In the genomic region with DNA sequence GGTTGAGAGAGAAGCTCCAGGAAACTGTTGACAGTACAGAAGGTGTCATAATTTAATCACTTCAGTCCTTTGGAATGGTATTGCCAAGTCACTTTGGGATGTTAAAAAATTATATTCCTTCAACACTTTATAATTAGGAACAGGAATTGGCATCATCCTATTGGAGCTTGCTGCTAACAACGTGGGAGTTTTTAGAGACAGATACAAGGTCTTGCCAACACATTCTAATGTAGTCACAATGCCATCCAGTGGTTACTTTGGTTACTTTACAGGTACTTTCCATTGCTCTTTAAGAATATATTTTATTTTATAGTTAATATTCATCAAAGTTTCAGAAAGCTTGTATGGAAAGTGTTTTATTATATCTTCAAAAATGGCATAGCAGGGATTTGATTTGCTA, we compare ENCODE assay signal across 8 cellular contexts.
A peak's percentile ranks its signal among the peaks of the same experiment; 100 is the strongest.
DNase-seq lines count a peak whose midpoint lies in the region; ATAC-seq and TF ChIP-seq lines count a peak whose summit lies in the region.

No MANE protein-coding gene starts in this region.

- H3K27me3 Mint-ChIP-seq in CD4-positive, alpha-beta T cell: no peaks in the 10 kb centered on the region

- ATAC-seq in HG02973 (IDR thresholded peaks at IDR 0.05; ENCODE audit: unreplicated experiment) (peak; percentile 71), PC-3 (peak; percentile 83), omental fat pad (ENCODE audit: low FRiP score) (no peak)
- ATAC-seq in CD4-positive, alpha-beta T cell (ENCODE audit: poor library complexity): no peak

- H3K9me3 Mint-ChIP-seq in CD4-positive, alpha-beta T cell: peaks cover 10% of the 10 kb centered on the region

- H2AFZ ChIP-seq in PC-3 (ENCODE audit: low read length) (no peak overlapping the region), hepatocyte (no peak overlapping the region)

- H4K20me1 ChIP-seq in PC-3 (ENCODE audit: low read length) (no peaks in the 10 kb centered on the region), hepatocyte (ENCODE audit: insufficient read depth, poor library complexity, severe bottlenecking) (no peaks in the 10 kb centered on the region)

- H3K27ac ChIP-seq in PC-3 (ENCODE audit: low read length) (no peak overlapping the region), hepatocyte (no peak overlapping the region)
- H3K27ac ChIP-seq in CD4-positive, alpha-beta T cell (ENCODE audit: low read depth, low read length): no peak overlapping the region

- WGBS in hepatocyte (ENCODE audit: low lambda C conversion rate, missing lambda C conversion rate): 10% methylated on average over 1 of the region's 1 CpG

- BruUV-seq in PC-3 (replicated peaks; lab: Mats Ljungman, UMichigan): no TSS peak

- H3K9ac ChIP-seq in PC-3 (ENCODE audit: low read length): no peak overlapping the region

- CTCF ChIA-PET in PC-3 (lab: Charles Lee): interaction anchor here (0.7 to 1.2 kb wide), 2 partner anchors 704 to 782 kb away, joined by 3 to 8 read pairs; no protein-coding TSS in a partner anchor
- CTCF ChIA-PET in CD4-positive, alpha-beta T cell (lab: Charles Lee): no interaction called here

- DNase-seq in NCI-H2029 (lab: John Stamatoyannopoulos, UW): peak; percentile 8
- DNase-seq in NCI-H2029 treated with DMSO at 0.1 percent for 48 hours (lab: John Stamatoyannopoulos, UW): no peak
- DNase-seq in PC-3: peak; percentile 70
- peak; percentile 46 for DNase-seq in hepatocyte (ENCODE audit: low spot score)
- DNase-seq in NCI-H774 (lab: John Stamatoyannopoulos, UW): no peak
- no peak for DNase-seq in CD4-positive, alpha-beta T cell
- no peak for DNase-seq in omental fat pad (ENCODE audit: low spot score)

- intact Hi-C loops in PC-3 (cut with micrococcal nuclease): loop anchor here (1.0 to 10.0 kb wide), 8 partner anchors 167 to 993 kb away; a partner anchor contains a TSS
- intact Hi-C loops in CD4-positive, alpha-beta T cell (cut with DNase I, micrococcal nuclease): no loop called here

- H3K4me2 ChIP-seq in PC-3 (ENCODE audit: low read length) (no peak overlapping the region), hepatocyte (no peak overlapping the region)

- POLR2A ChIA-PET in PC-3 (lab: Charles Lee; ENCODE audit: unreplicated experiment): interaction anchor here (0.5 kb wide), 1 partner anchor 17 kb away, joined by 3 read pairs; no protein-coding TSS in a partner anchor
- POLR2A ChIA-PET in CD4-positive, alpha-beta T cell (lab: Charles Lee): no interaction called here

- TF ChIP-seq CTCF in PC-3 (conservative IDR thresholded peaks at IDR 0.05; ENCODE audit: low read depth, low read length) (peak; percentile 62), hepatocyte (IDR thresholded peaks at IDR 0.05; ENCODE audit: poor library complexity) (peak; percentile 56), omental fat pad (IDR thresholded peaks at IDR 0.05) (no peak)
- TF ChIP-seq CTCF in CD4-positive, alpha-beta T cell (IDR thresholded peaks at IDR 0.05): no peak

- H3K27ac Mint-ChIP-seq in CD4-positive, alpha-beta T cell: no peak overlapping the region

- H3K4me1 ChIP-seq in PC-3 (ENCODE audit: insufficient read depth, low read length): no peaks in the 10 kb centered on the region
- H3K4me1 ChIP-seq in hepatocyte (ENCODE audit: insufficient read depth): no peaks in the 10 kb centered on the region

- H3K36me3 Mint-ChIP-seq in CD4-positive, alpha-beta T cell (ENCODE audit: low read depth): no peaks in the 10 kb centered on the region

- H3F3A ChIP-seq in PC-3 (ENCODE audit: low read length, unreplicated experiment): no peaks in the 10 kb centered on the region

- no peaks in the 10 kb centered on the region for H3K9me2 ChIP-seq in PC-3 (replicated peaks; ENCODE audit: low read length)
- H3K9me2 ChIP-seq in hepatocyte (replicated peaks; ENCODE audit: insufficient read depth): no peaks in the 10 kb centered on the region

- H3K27me3 ChIP-seq in PC-3 (ENCODE audit: low read length) (no peaks in the 10 kb centered on the region), hepatocyte (no peaks in the 10 kb centered on the region)
- H3K27me3 ChIP-seq in CD4-positive, alpha-beta T cell (ENCODE audit: control insufficient read depth, insufficient read depth, low read length): no peaks in the 10 kb centered on the region

- H3K9me3 ChIP-seq in PC-3 (ENCODE audit: low read length): no peaks in the 10 kb centered on the region
- H3K9me3 ChIP-seq in hepatocyte (ENCODE audit: low read depth): no peaks in the 10 kb centered on the region
- no peaks in the 10 kb centered on the region for H3K9me3 ChIP-seq in CD4-positive, alpha-beta T cell (ENCODE audit: control insufficient read depth, low read length)

- H3K79me2 ChIP-seq in PC-3 (ENCODE audit: low read length): no peaks in the 10 kb centered on the region
- H3K79me2 ChIP-seq in hepatocyte: no peaks in the 10 kb centered on the region

- no peak overlapping the region for H3K4me3 ChIP-seq in PC-3 (ENCODE audit: low read length)
- H3K4me3 ChIP-seq in hepatocyte: no peak overlapping the region

- H3K4me3 Mint-ChIP-seq in CD4-positive, alpha-beta T cell: no peak overlapping the region

- H3K4me1 Mint-ChIP-seq in CD4-positive, alpha-beta T cell (ENCODE audit: low read depth): no peaks in the 10 kb centered on the region

- H3K36me3 ChIP-seq in PC-3 (ENCODE audit: low read depth, low read length) (no peaks in the 10 kb centered on the region), hepatocyte (replicated peaks; ENCODE audit: insufficient read depth, low read depth) (no peaks in the 10 kb centered on the region)

Comparison
In these comparisons a context has a peak if more than half of its experiments do, and no peak if none do; other contexts are left out.
1. DNase-seq: peak in NCI-H2029 (single experiment), PC-3 (single experiment) and hepatocyte (single experiment); none in NCI-H2029 treated with DMSO at 0.1 percent for 48 hours (single experiment), NCI-H774 (single experiment), CD4-positive, alpha-beta T cell (0 of 10) and omental fat pad (single experiment).
2. ATAC-seq: peak in HG02973 (single experiment) and PC-3 (single experiment); none in CD4-positive, alpha-beta T cell (single experiment) and omental fat pad (single experiment).
3. CTCF ChIP-seq: peak in PC-3 (single experiment) and hepatocyte (single experiment); none in CD4-positive, alpha-beta T cell (single experiment) and omental fat pad (0 of 3).